8 cellular contexts compared by ENCODE assay signal in genomic region chr14:54565236-54566151, GRCh38. TPM values are rescaled to one million over a fixed set of nuclear protein-coding genes. Genes with fewer than 3 reads are reported as not detected.
DNase-seq lines count a peak whose midpoint lies in the region; ATAC-seq and TF ChIP-seq lines count a peak whose summit lies in the region.

No MANE protein-coding gene starts in this region.

- peak overlapping the region; percentile 85 for H3K9ac ChIP-seq in NT2/D1 (ENCODE audit: insufficient read length, low read depth)

- peak overlapping the region; percentile 86 to 99 (median 94) for H3K27ac ChIP-seq in esophagus squamous epithelium

- ATAC-seq in GM19397 (IDR thresholded peaks at IDR 0.05; ENCODE audit: unreplicated experiment) = peak; percentile 47
- ATAC-seq in HG03520 (IDR thresholded peaks at IDR 0.05; ENCODE audit: unreplicated experiment) = peak; percentile 45
- ATAC-seq in activated T-cell treated with anti-CD3 and anti-CD28 coated beads, Interleukin-2, amount 50 U/mL, for 72 hours (replicated peaks in 1 of 2) = peak; percentile 77
- peak; percentile 82 for ATAC-seq in stimulated activated memory B cell treated with anti-CD40 and anti-IgM and Interleukin-4, amounts not matched to agents 10 μg/mL and 1 μg/mL and 100 μg/mL, for 72 hours

- H3K4me3 Mint-ChIP-seq in activated T-cell treated with anti-CD3 and anti-CD28 coated beads, Interleukin-2, amount 50 U/mL, for 72 hours = peak overlapping the region; percentile 86 to 90
- peak overlapping the region; percentile 85 for H3K4me3 Mint-ChIP-seq in stimulated activated memory B cell treated with anti-CD40 and anti-IgM and Interleukin-4, amounts not matched to agents 10 μg/mL and 1 μg/mL and 100 μg/mL, for 72 hours

- H3K36me3 Mint-ChIP-seq in activated T-cell treated with anti-CD3 and anti-CD28 coated beads, Interleukin-2, amount 50 U/mL, for 72 hours (ENCODE audit: insufficient read depth in 2 of 2) = no peaks in the 10 kb centered on the region
- H3K36me3 Mint-ChIP-seq in stimulated activated memory B cell treated with anti-CD40 and anti-IgM and Interleukin-4, amounts not matched to agents 10 μg/mL and 1 μg/mL and 100 μg/mL, for 72 hours = no peaks in the 10 kb centered on the region

- peaks cover 24% of the 10 kb centered on the region for H3K36me3 ChIP-seq in NT2/D1 (ENCODE audit: insufficient read depth, insufficient read length, low read length)
- no peaks in the 10 kb centered on the region for H3K36me3 ChIP-seq in esophagus squamous epithelium

- H3K4me1 ChIP-seq in NT2/D1 (ENCODE audit: insufficient read depth, insufficient read length) (peaks cover 2% of the 10 kb centered on the region), esophagus squamous epithelium (peaks cover 9 to 60% (median 12%) of the 10 kb centered on the region in 3 donors)

- WGBS in esophagus squamous epithelium, 2 donors = 1% methylated on average over 23 to 34 of the region's 86 CpGs

- peaks cover 8% of the 10 kb centered on the region for H3K27me3 ChIP-seq in NT2/D1 (ENCODE audit: insufficient read depth, insufficient read length)
- H3K27me3 ChIP-seq in esophagus squamous epithelium = peaks cover 0 to 33% (median 0%) of the 10 kb centered on the region in 4 donors

- H3K9me3 Mint-ChIP-seq in activated T-cell treated with anti-CD3 and anti-CD28 coated beads, Interleukin-2, amount 50 U/mL, for 72 hours = no peaks in the 10 kb centered on the region
- H3K9me3 Mint-ChIP-seq in stimulated activated memory B cell treated with anti-CD40 and anti-IgM and Interleukin-4, amounts not matched to agents 10 μg/mL and 1 μg/mL and 100 μg/mL, for 72 hours = no peaks in the 10 kb centered on the region

- H3K27me3 Mint-ChIP-seq in activated T-cell treated with anti-CD3 and anti-CD28 coated beads, Interleukin-2, amount 50 U/mL, for 72 hours (ENCODE audit: low read depth) = peaks cover 16% of the 10 kb centered on the region
- no peaks in the 10 kb centered on the region for H3K27me3 Mint-ChIP-seq in stimulated activated memory B cell treated with anti-CD40 and anti-IgM and Interleukin-4, amounts not matched to agents 10 μg/mL and 1 μg/mL and 100 μg/mL, for 72 hours

- peak; percentile 97 for DNase-seq in COLO668 (lab: John Stamatoyannopoulos, UW; ENCODE audit: unreplicated experiment)
- peak; percentile 66 for DNase-seq in NT2/D1 (ENCODE audit: low read depth, low spot score)
- DNase-seq in activated T-cell treated with anti-CD3 and anti-CD28 coated beads, Interleukin-2, amount 50 U/mL, for 72 hours = peak; percentile 81 to 85
- DNase-seq in esophagus squamous epithelium (lab: John Stamatoyannopoulos, UW) = peak; percentile 56
- DNase-seq in myocyte (ENCODE audit: low read depth) = peak; percentile 94

- H3K4me3 ChIP-seq in NT2/D1 (ENCODE audit: insufficient read length, low read depth) (peak overlapping the region; percentile 71), esophagus squamous epithelium (peak overlapping the region; percentile 57 to 78 (median 71))

- intact Hi-C loops in esophagus squamous epithelium (cut with DNase I) = loop anchor here (5.0 kb wide), 2 partner anchors 127 to 207 kb away; no protein-coding TSS in a partner anchor

- peak overlapping the region; percentile 86 for H3K27ac Mint-ChIP-seq in activated T-cell treated with anti-CD3 and anti-CD28 coated beads, Interleukin-2, amount 50 U/mL, for 72 hours
- peak overlapping the region; percentile 68 for H3K27ac Mint-ChIP-seq in stimulated activated memory B cell treated with anti-CD40 and anti-IgM and Interleukin-4, amounts not matched to agents 10 μg/mL and 1 μg/mL and 100 μg/mL, for 72 hours

- no peaks in the 10 kb centered on the region for H3K9me3 ChIP-seq in NT2/D1 (ENCODE audit: insufficient read depth, low read length)
- H3K9me3 ChIP-seq in esophagus squamous epithelium = no peaks in the 10 kb centered on the region

- TF ChIP-seq POLR2A in esophagus squamous epithelium (IDR thresholded peaks at IDR 0.05) = peak in 2 of 4 donors; percentile 82 to 84

- peaks cover 23% of the 10 kb centered on the region for H3K4me1 Mint-ChIP-seq in activated T-cell treated with anti-CD3 and anti-CD28 coated beads, Interleukin-2, amount 50 U/mL, for 72 hours (ENCODE audit: low read depth)
- peaks cover 31% of the 10 kb centered on the region for H3K4me1 Mint-ChIP-seq in stimulated activated memory B cell treated with anti-CD40 and anti-IgM and Interleukin-4, amounts not matched to agents 10 μg/mL and 1 μg/mL and 100 μg/mL, for 72 hours

- TF ChIP-seq CTCF in esophagus squamous epithelium (IDR thresholded peaks at IDR 0.05) = peak in 3 of 6 experiments; percentile 3 to 21 (median 4)

RNA-seq across cellular contexts. Expression of gene SAMD4A, which starts 1.4 kb away (rescaled TPM):
- 10 to 100 TPM in 1 of 2 donors, 1 to 10 TPM in 1; 8.2 to 10.1 TPM for total RNA-seq in activated T-cell treated with anti-CD3 and anti-CD28 coated beads, Interleukin-2, amount 50 U/mL, for 72 hours
- total RNA-seq in esophagus squamous epithelium (10 to 100 TPM in 1 of 4 donors, 1 to 10 TPM in 3; 2.9 to 19.5 (median 3.9) TPM), myocyte (41.3 and 83.2 TPM in 2 replicates)
- 25.3 TPM for polyA plus RNA-seq in myocyte (2012)

RNA-seq across cellular contexts. Expression of gene CGRRF1, which starts 55.8 kb away (rescaled TPM):
- total RNA-seq in activated T-cell treated with anti-CD3 and anti-CD28 coated beads, Interleukin-2, amount 50 U/mL, for 72 hours = 10 to 100 TPM; 21.4 to 22.5 TPM
- total RNA-seq in esophagus squamous epithelium (10 to 100 TPM in 2 of 4 donors, 1 to 10 TPM in 2; 2.5 to 13.9 (median 10.3) TPM), myocyte (13.7 and 20.8 TPM in 2 replicates)
- 12.0 TPM for polyA plus RNA-seq in myocyte (2012)

Comparison
In these comparisons a context has a peak if more than half of its experiments do, and no peak if none do; other contexts are left out.
1. Peak in every context shown above with its lines: DNase-seq, ATAC-seq, H3K4me3 ChIP-seq and H3K27ac ChIP-seq.